ENCODE assay signal across 1 cellular context in genomic region chr10:13961096-13961495, GRCh38.
TF ChIP-seq lines count a peak whose summit lies in the region.

No MANE protein-coding gene starts in this region.

TF ChIP-seq in GM12878, 131 proteins besides CTCF, POLR2A, EP300 and RAD21 (continued from another document):
- TF ChIP-seq E2F8 (IDR thresholded peaks at IDR 0.05; ENCODE audit: low read depth, partially characterized antibody) = no peak
- no peak for TF ChIP-seq JUNB (IDR thresholded peaks at IDR 0.05)
- no peak for TF ChIP-seq SMC3 (IDR thresholded peaks at IDR 0.05; ENCODE audit: borderline replicate concordance, low read length)
- TF ChIP-seq, protein P1, sequence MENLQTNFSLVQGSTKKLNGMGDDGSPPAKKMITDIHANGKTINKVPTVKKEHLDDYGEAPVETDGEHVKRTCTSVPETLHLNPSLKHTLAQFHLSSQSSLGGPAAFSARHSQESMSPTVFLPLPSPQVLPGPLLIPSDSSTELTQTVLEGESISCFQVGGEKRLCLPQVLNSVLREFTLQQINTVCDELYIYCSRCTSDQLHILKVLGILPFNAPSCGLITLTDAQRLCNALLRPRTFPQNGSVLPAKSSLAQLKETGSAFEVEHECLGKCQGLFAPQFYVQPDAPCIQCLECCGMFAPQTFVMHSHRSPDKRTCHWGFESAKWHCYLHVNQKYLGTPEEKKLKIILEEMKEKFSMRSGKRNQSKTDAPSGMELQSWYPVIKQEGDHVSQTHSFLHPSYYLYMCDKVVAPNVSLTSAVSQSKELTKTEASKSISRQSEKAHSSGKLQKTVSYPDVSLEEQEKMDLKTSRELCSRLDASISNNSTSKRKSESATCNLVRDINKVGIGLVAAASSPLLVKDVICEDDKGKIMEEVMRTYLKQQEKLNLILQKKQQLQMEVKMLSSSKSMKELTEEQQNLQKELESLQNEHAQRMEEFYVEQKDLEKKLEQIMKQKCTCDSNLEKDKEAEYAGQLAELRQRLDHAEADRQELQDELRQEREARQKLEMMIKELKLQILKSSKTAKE (IDR thresholded peaks at IDR 0.05; ENCODE audit: low read depth, poor library complexity, severe bottlenecking) = no peak
- no peak for TF ChIP-seq CBX5 (IDR thresholded peaks at IDR 0.05; ENCODE audit: low read depth)
- no peak for TF ChIP-seq CHD1 (IDR thresholded peaks at IDR 0.05; ENCODE audit: low read depth, low read length)
